In genomic region chr6:161921602-161922400, GRCh38 we compare ENCODE assay signal across 20 cellular contexts.
A peak's percentile ranks its signal among the peaks of the same experiment; 100 is the strongest.
DNase-seq lines count a peak whose midpoint lies in the region; ATAC-seq, FAIRE-seq and TF ChIP-seq lines count a peak whose summit lies in the region.
"Had no signal": no experiment of that assay in that cellular context is flagged by ENCODE, and none has a peak within 500 bp of the region (broad histone marks: within the 10 kb centered on the region; RNA-seq: fewer than 3 reads in every experiment).

No MANE protein-coding gene starts in this region.

- no peaks in the 10 kb centered on the region for H3K36me3 ChIP-seq in GM23248 (ENCODE audit: low read depth)
- no peaks in the 10 kb centered on the region for H3K36me3 ChIP-seq in RWPE2 (ENCODE audit: low read depth)
- H3K36me3 ChIP-seq: brain microvascular endothelial cell, MG63, suprapubic skin had no signal

- no peak for TF ChIP-seq CTCF in 22Rv1 (IDR thresholded peaks at IDR 0.05)
- TF ChIP-seq CTCF in RWPE2 (IDR thresholded peaks at IDR 0.05; ENCODE audit: poor library complexity, severe bottlenecking), result no peak

- H3K27me3 Mint-ChIP-seq in activated T-helper 1 cell treated with anti-CD3 and anti-CD28 coated beads, Interleukin-12 subunit alpha, Interleukin-12 subunit beta, Interleukin-2, Interleukin-4 antibody, amounts not matched to agents 30 ng/mL and 10 ng/mL and 1 ng/mL, durations not matched to agents 14 hours and 24 hours and 36 hours (ENCODE audit: insufficient read depth), result no peaks in the 10 kb centered on the region
- H3K27me3 Mint-ChIP-seq: activated CD8-positive, alpha-beta memory T cell treated with anti-CD3 and anti-CD28 coated beads, Interleukin-2, amount 10 ng/mL, durations not matched to agents 7 days and 5 days; activated naive CD8-positive, alpha-beta T cell treated with anti-CD3 and anti-CD28 coated beads, Interleukin-2, amount 10 ng/mL, durations not matched to agents 7 days and 5 days; activated T-helper 17 cell treated with anti-CD3 and anti-CD28 coated beads, Interleukin-2, amount 50 U/mL, for 72 hours; T-cell had no signal

- H3F3A ChIP-seq in GM23248 (ENCODE audit: insufficient read depth), result peaks cover 5% of the 10 kb centered on the region; the same call in 1 of the 2 replicates

- no peak overlapping the region for H3K27ac Mint-ChIP-seq in activated T-helper 1 cell treated with anti-CD3 and anti-CD28 coated beads, Interleukin-12 subunit alpha, Interleukin-12 subunit beta, Interleukin-2, Interleukin-4 antibody, amounts not matched to agents 30 ng/mL and 10 ng/mL and 1 ng/mL, durations not matched to agents 14 hours and 24 hours and 36 hours
- H3K27ac Mint-ChIP-seq: activated CD8-positive, alpha-beta memory T cell treated with anti-CD3 and anti-CD28 coated beads, Interleukin-2, amount 10 ng/mL, durations not matched to agents 7 days and 5 days; activated naive CD8-positive, alpha-beta T cell treated with anti-CD3 and anti-CD28 coated beads, Interleukin-2, amount 10 ng/mL, durations not matched to agents 7 days and 5 days; activated T-helper 17 cell treated with anti-CD3 and anti-CD28 coated beads, Interleukin-2, amount 50 U/mL, for 72 hours; CD8-positive, alpha-beta T cell; T-cell had no signal

- H3K4me1 ChIP-seq in GM23248 (ENCODE audit: insufficient read depth), result peaks cover 9% of the 10 kb centered on the region
- H3K4me1 ChIP-seq in RWPE2 (ENCODE audit: insufficient read depth, poor library complexity, severe bottlenecking), result peaks cover 25% of the 10 kb centered on the region

- H3K36me3 Mint-ChIP-seq in activated T-helper 1 cell treated with anti-CD3 and anti-CD28 coated beads, Interleukin-12 subunit alpha, Interleukin-12 subunit beta, Interleukin-2, Interleukin-4 antibody, amounts not matched to agents 30 ng/mL and 10 ng/mL and 1 ng/mL, durations not matched to agents 14 hours and 24 hours and 36 hours (ENCODE audit: low read depth), result no peaks in the 10 kb centered on the region
- H3K36me3 Mint-ChIP-seq: activated CD8-positive, alpha-beta memory T cell treated with anti-CD3 and anti-CD28 coated beads, Interleukin-2, amount 10 ng/mL, durations not matched to agents 7 days and 5 days; activated naive CD8-positive, alpha-beta T cell treated with anti-CD3 and anti-CD28 coated beads, Interleukin-2, amount 10 ng/mL, durations not matched to agents 7 days and 5 days; CD8-positive, alpha-beta T cell; T-cell had no signal

- ATAC-seq in RWPE2 (ENCODE audit: low read depth) (no peak), GM18502 (IDR thresholded peaks at IDR 0.05; ENCODE audit: poor library complexity, unreplicated experiment) (no peak)
- ATAC-seq: activated CD8-positive, alpha-beta memory T cell treated with anti-CD3 and anti-CD28 coated beads, Interleukin-2, amount 10 ng/mL, durations not matched to agents 7 days and 5 days; CD8-positive, alpha-beta T cell; T-cell had no signal

- no peak overlapping the region for H3K9ac ChIP-seq in GM23248

- H4K20me1 ChIP-seq in GM23248 (ENCODE audit: insufficient read depth), result no peaks in the 10 kb centered on the region

- H3K27me3 ChIP-seq in GM23248 (replicated peaks; ENCODE audit: insufficient read depth), result no peaks in the 10 kb centered on the region
- no peaks in the 10 kb centered on the region for H3K27me3 ChIP-seq in RWPE2 (ENCODE audit: insufficient read depth, poor library complexity, severe bottlenecking)
- H3K27me3 ChIP-seq: brain microvascular endothelial cell, dorsolateral prefrontal cortex, MG63, suprapubic skin had no signal

- no peak overlapping the region for H2AFZ ChIP-seq in GM23248

- H3K27ac ChIP-seq in 22Rv1 (peak overlapping the region; percentile 63), GM23248 (no peak overlapping the region), RWPE2 (ENCODE audit: poor library complexity, severe bottlenecking) (peak overlapping the region; percentile 42)
- H3K27ac ChIP-seq: brain microvascular endothelial cell, dorsolateral prefrontal cortex, suprapubic skin had no signal

- no peaks in the 10 kb centered on the region for H3K79me2 ChIP-seq in GM23248 (ENCODE audit: insufficient read depth)

- peak overlapping the region; percentile 8 for H3K4me2 ChIP-seq in GM23248 (ENCODE audit: unreplicated experiment)

- H3K4me1 Mint-ChIP-seq in activated T-helper 1 cell treated with anti-CD3 and anti-CD28 coated beads, Interleukin-12 subunit alpha, Interleukin-12 subunit beta, Interleukin-2, Interleukin-4 antibody, amounts not matched to agents 30 ng/mL and 10 ng/mL and 1 ng/mL, durations not matched to agents 14 hours and 24 hours and 36 hours (ENCODE audit: low read depth), result no peaks in the 10 kb centered on the region
- H3K4me1 Mint-ChIP-seq: activated CD8-positive, alpha-beta memory T cell treated with anti-CD3 and anti-CD28 coated beads, Interleukin-2, amount 10 ng/mL, durations not matched to agents 7 days and 5 days; activated naive CD8-positive, alpha-beta T cell treated with anti-CD3 and anti-CD28 coated beads, Interleukin-2, amount 10 ng/mL, durations not matched to agents 7 days and 5 days; activated T-helper 17 cell treated with anti-CD3 and anti-CD28 coated beads, Interleukin-2, amount 50 U/mL, for 72 hours; T-cell had no signal

- intact Hi-C loops in activated T-helper 1 cell treated with anti-CD3 and anti-CD28 coated beads, Interleukin-12 subunit alpha, Interleukin-12 subunit beta, Interleukin-2, Interleukin-4 antibody, amounts not matched to agents 30 ng/mL and 10 ng/mL and 1 ng/mL, durations not matched to agents 14 hours and 24 hours and 36 hours (cut with micrococcal nuclease), result no loop called here

- in situ Hi-C loops in GM23248 (cut with MboI), result no loop called here

- WGBS in GM23248 (ENCODE audit: low coverage in 1 of 2, low lambda C conversion rate in 2 of 2, missing lambda C conversion rate in 2 of 2), 2 experiments, result 65% methylated on average over 3 of the region's 3 CpGs

- DNase-seq in GM23248 (no peak), RWPE2 (ENCODE audit: low spot score) (no peak), globus pallidus (ENCODE audit: low spot score) (peak; percentile 29), GM12892 (ENCODE audit: insufficient read length) (no peak), NCI-H226 (no peak)
- DNase-seq in activated T-helper 1 cell treated with anti-CD3 and anti-CD28 coated beads, Interleukin-12 subunit alpha, Interleukin-12 subunit beta, Interleukin-2, Interleukin-4 antibody, amounts not matched to agents 30 ng/mL and 10 ng/mL and 1 ng/mL, durations not matched to agents 14 hours and 24 hours and 36 hours (ENCODE audit: low spot score), result no peak
- DNase-seq: activated CD4-positive, alpha-beta T cell treated with anti-CD3 and anti-CD28 coated beads for 4 hours; activated CD8-positive, alpha-beta memory T cell treated with anti-CD3 and anti-CD28 coated beads, Interleukin-2, amount 10 ng/mL, durations not matched to agents 7 days and 5 days; activated naive CD8-positive, alpha-beta T cell treated with anti-CD3 and anti-CD28 coated beads, Interleukin-2, amount 10 ng/mL, durations not matched to agents 7 days and 5 days; brain microvascular endothelial cell; CD8-positive, alpha-beta T cell; dorsolateral prefrontal cortex; EL; MG63; stimulated activated CD4-positive, alpha-beta T cell treated with anti-CD3 and anti-CD28 coated beads, Interleukin-12 subunit alpha, Interleukin-12 subunit beta, amount 100 ng/mL, for 4 hours; T-cell had no signal

- no peaks in the 10 kb centered on the region for H3K9me3 Mint-ChIP-seq in activated T-helper 1 cell treated with anti-CD3 and anti-CD28 coated beads, Interleukin-12 subunit alpha, Interleukin-12 subunit beta, Interleukin-2, Interleukin-4 antibody, amounts not matched to agents 30 ng/mL and 10 ng/mL and 1 ng/mL, durations not matched to agents 14 hours and 24 hours and 36 hours
- H3K9me3 Mint-ChIP-seq: activated naive CD8-positive, alpha-beta T cell treated with anti-CD3 and anti-CD28 coated beads, Interleukin-2, amount 10 ng/mL, durations not matched to agents 7 days and 5 days; activated T-helper 17 cell treated with anti-CD3 and anti-CD28 coated beads, Interleukin-2, amount 50 U/mL, for 72 hours; CD8-positive, alpha-beta T cell had no signal

- TF ChIP-seq POLR2A in GM12892 (IDR thresholded peaks at IDR 0.05; ENCODE audit: low read depth, low read length), result no peak

- H3K9me2 ChIP-seq in GM23248 (ENCODE audit: insufficient read depth), result no peaks in the 10 kb centered on the region

- H3K4me3 Mint-ChIP-seq in activated T-helper 1 cell treated with anti-CD3 and anti-CD28 coated beads, Interleukin-12 subunit alpha, Interleukin-12 subunit beta, Interleukin-2, Interleukin-4 antibody, amounts not matched to agents 30 ng/mL and 10 ng/mL and 1 ng/mL, durations not matched to agents 14 hours and 24 hours and 36 hours, result no peak overlapping the region
- H3K4me3 Mint-ChIP-seq: activated CD8-positive, alpha-beta memory T cell treated with anti-CD3 and anti-CD28 coated beads, Interleukin-2, amount 10 ng/mL, durations not matched to agents 7 days and 5 days; activated naive CD8-positive, alpha-beta T cell treated with anti-CD3 and anti-CD28 coated beads, Interleukin-2, amount 10 ng/mL, durations not matched to agents 7 days and 5 days; activated T-helper 17 cell treated with anti-CD3 and anti-CD28 coated beads, Interleukin-2, amount 50 U/mL, for 72 hours; CD8-positive, alpha-beta T cell; T-cell had no signal

- no peak for FAIRE-seq in GM12892 (lab: Jason Lieb, UNC)

- H3K4me3 ChIP-seq in GM23248 (no peak overlapping the region), RWPE2 (ENCODE audit: severe bottlenecking) (no peak overlapping the region)
- H3K4me3 ChIP-seq: dorsolateral prefrontal cortex, MG63, suprapubic skin had no signal

- no peaks in the 10 kb centered on the region for H3K9me3 ChIP-seq in GM23248 (ENCODE audit: low read depth)
- H3K9me3 ChIP-seq in RWPE2 (ENCODE audit: severe bottlenecking), result peaks cover 3% of the 10 kb centered on the region
- H3K9me3 ChIP-seq: MG63, suprapubic skin had no signal
